Comparison of ENCODE assay signal across 29 cellular contexts in the genomic region with DNA sequence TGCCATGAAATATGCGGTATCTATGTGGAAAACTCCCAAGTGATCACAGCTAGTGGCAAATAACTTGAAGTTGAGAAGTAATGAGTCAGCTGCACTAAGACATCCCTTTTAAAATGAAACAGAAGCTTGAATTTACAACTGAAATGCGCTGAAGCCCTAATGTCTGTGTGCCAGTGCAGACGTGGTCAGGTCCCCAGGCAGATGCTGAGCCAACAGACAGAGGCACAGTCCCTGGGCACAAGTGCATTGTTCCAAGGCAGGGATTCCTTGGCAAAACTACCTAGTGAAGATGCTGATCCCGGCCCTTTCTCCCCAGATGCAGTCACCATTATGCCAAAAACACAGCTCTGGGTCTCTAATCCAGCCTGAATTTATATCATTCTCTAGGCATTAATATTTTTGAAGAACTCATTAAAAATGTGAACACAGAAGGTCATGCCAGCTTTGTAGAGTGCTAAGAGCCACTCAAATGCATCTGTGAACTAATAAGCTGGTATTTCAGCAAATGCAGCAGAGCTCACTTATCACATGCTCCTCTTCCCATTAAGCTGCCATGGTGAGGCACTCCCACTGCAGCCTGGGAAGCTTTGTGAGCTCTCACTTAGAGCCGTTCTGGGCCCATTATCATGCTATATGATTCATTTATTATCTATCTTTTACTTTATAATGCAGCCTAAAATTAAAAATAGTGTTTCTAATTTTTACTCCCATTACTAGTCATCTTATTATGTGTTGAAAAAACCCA.
"Had no signal": no experiment of that assay in that cellular context is flagged by ENCODE, and none has a peak within 500 bp of the region (broad histone marks: within the 10 kb centered on the region; RNA-seq: fewer than 3 reads in every experiment).

No MANE protein-coding gene starts in this region.

- H3K36me3 ChIP-seq: gastrocnemius medialis, neural progenitor cell, thoracic aorta, vagina had no signal

- H3K9me3 ChIP-seq: gastrocnemius medialis, thoracic aorta, vagina had no signal

- ATAC-seq: gastrocnemius medialis; left cardiac atrium; psoas muscle; right cardiac atrium; stimulated activated naive CD8-positive, alpha-beta T cell treated with anti-CD3 and anti-CD28 coated beads, Interleukin-15, Interleukin-2, amounts not matched to agents 100 U/mL and 50 U/mL, for 24 hours had no signal

- DNase-seq: activated CD4-positive, alpha-beta memory T cell treated with anti-CD3 and anti-CD28 coated beads for 36 hours; activated CD4-positive, alpha-beta T cell treated with anti-CD3 and anti-CD28 coated beads for 4 hours; activated CD8-positive, alpha-beta memory T cell treated with anti-CD3 and anti-CD28 coated beads, Interleukin-2, amount 50 U/mL, for 4 hours; activated gamma-delta T cell; activated naive CD4-positive, alpha-beta T cell treated with anti-CD3 and anti-CD28 coated beads, Interleukin-2, amount 50 U/mL, for 16 hours; activated T-cell treated with anti-CD3 and anti-CD28 coated beads, Interleukin-2, amount 50 U/mL, for 24 hours; amygdala; dermis blood vessel endothelial cell; effector CD4-positive, alpha-beta T cell; gastrocnemius medialis; glutamatergic neuron; islet precursor cell; left cardiac atrium; mammary epithelial cell; naive B cell; occipital lobe; psoas muscle; right cardiac atrium; stimulated activated CD4-positive, alpha-beta T cell treated with anti-CD3 and anti-CD28 coated beads, Interleukin-12 subunit alpha, Interleukin-12 subunit beta, amount 100 ng/mL, for 4 hours; stimulated activated CD4-positive, alpha-beta T cell treated with anti-CD3 and anti-CD28 coated beads, Interleukin-4, amount 100 ng/mL, for 1 hour; stimulated activated naive CD8-positive, alpha-beta T cell treated with anti-CD3 and anti-CD28 coated beads, Interleukin-15, Interleukin-2, amounts not matched to agents 100 U/mL and 50 U/mL, for 24 hours; T-helper 1 cell; trophoblast cell had no signal

- H3K4me1 ChIP-seq: gastrocnemius medialis, neural progenitor cell, parathyroid adenoma, psoas muscle, vagina had no signal

- H3K27ac ChIP-seq: epithelial cell of prostate, gastrocnemius medialis, hepatocyte, neural progenitor cell, parathyroid adenoma, psoas muscle, thoracic aorta, vagina had no signal

- H3K79me2 ChIP-seq: hepatocyte, parathyroid adenoma had no signal

- H3K4me3 ChIP-seq: gastrocnemius medialis, hepatocyte, neural progenitor cell, psoas muscle, thoracic aorta, vagina had no signal

- H2AFZ ChIP-seq: hepatocyte, neural progenitor cell, parathyroid adenoma had no signal

- H3K4me2 ChIP-seq: hepatocyte, neural progenitor cell had no signal
